Comparison of ENCODE assay signal across 41 cellular contexts in genomic region chr19:48386981-48387380, GRCh38. TPM values are rescaled to one million over a fixed set of nuclear protein-coding genes. Genes with fewer than 3 reads are reported as not detected.
"Had no signal": no experiment of that assay in that cellular context is flagged by ENCODE, and none has a peak within 500 bp of the region (broad histone marks: within the 10 kb centered on the region; RNA-seq: fewer than 3 reads in every experiment).

No MANE protein-coding gene starts in this region.

- H3K27me3 Mint-ChIP-seq: activated CD8-positive, alpha-beta T cell treated with anti-CD3 and anti-CD28 coated beads for 36 hours; activated naive CD8-positive, alpha-beta T cell treated with anti-CD3 and anti-CD28 coated beads for 36 hours had no signal

- H3K27me3 ChIP-seq: ascending aorta, body of pancreas, breast epithelium, MG63 had no signal

- DNase-seq: activated CD4-positive, alpha-beta T cell treated with anti-CD3 and anti-CD28 coated beads for 1 hour; activated CD4-positive, alpha-beta T cell treated with anti-CD3 and anti-CD28 coated beads for 48 hours; activated CD4-positive, alpha-beta T cell treated with anti-CD3 and anti-CD28 coated beads, Interleukin-2, amount 50 U/mL, for 4 hours; activated CD4-positive, CD25-positive, alpha-beta regulatory T cell; activated CD8-positive, alpha-beta T cell treated with anti-CD3 and anti-CD28 coated beads for 36 hours; activated gamma-delta T cell treated with Interleukin-2 at 50 U/mL for 16 hours; activated naive CD4-positive, alpha-beta T cell treated with anti-CD3 and anti-CD28 coated beads, Interleukin-2, amount 10 ng/mL, durations not matched to agents 7 days and 5 days; activated naive CD8-positive, alpha-beta T cell treated with anti-CD3 and anti-CD28 coated beads for 36 hours; activated T-cell treated with anti-CD3 and anti-CD28 coated beads, Interleukin-2, amount 50 U/mL, for 1 hour; amygdala; body of pancreas; Kasumi-1; KBM-7; MG63; MV-4-11; NCI-H1092; NCI-H146; NCI-H187; NCI-H2029 treated with DMSO at 0.1 percent for 48 hours; NCI-H2107; NCI-H2171; NCI-H510A; NCI-H526; NCI-H748 treated with DMSO at 0.1 percent for 48 hours; PC-9; SIG-M5; SW 1271; T1000; WERI-Rb-1 had no signal

- H3K4me2 ChIP-seq: PC-9 had no signal

- H3K4me1 ChIP-seq: breast epithelium had no signal

- FAIRE-seq: RCC 7860 had no signal

- ATAC-seq: activated CD8-positive, alpha-beta T cell treated with anti-CD3 and anti-CD28 coated beads for 36 hours; body of pancreas; Right ventricle myocardium inferior; SK-N-SH treated with all-trans-retinoic acid at 6 μM for 48 hours had no signal

- H2AFZ ChIP-seq: PC-9 had no signal

- H3K27ac Mint-ChIP-seq: activated CD8-positive, alpha-beta T cell treated with anti-CD3 and anti-CD28 coated beads for 36 hours; activated naive CD8-positive, alpha-beta T cell treated with anti-CD3 and anti-CD28 coated beads for 36 hours; activated T-helper 1 cell treated with anti-CD3 and anti-CD28 coated beads, Interleukin-12 subunit alpha, Interleukin-12 subunit beta, Interleukin-2, Interleukin-4 antibody, amounts not matched to agents 30 ng/mL and 10 ng/mL and 1 ng/mL, durations not matched to agents 14 hours and 24 hours and 36 hours had no signal

- H3K27ac ChIP-seq: ascending aorta, body of pancreas, breast epithelium, PC-9, RWPE1, WERI-Rb-1 had no signal

- H3K4me3 ChIP-seq: ascending aorta, body of pancreas, breast epithelium, MG63, PC-9 had no signal

- H3K9me3 Mint-ChIP-seq: activated CD8-positive, alpha-beta T cell treated with anti-CD3 and anti-CD28 coated beads for 36 hours; activated naive CD4-positive, alpha-beta T cell treated with anti-CD3 and anti-CD28 coated beads, Interleukin-2, amount 10 ng/mL, durations not matched to agents 7 days and 5 days; activated naive CD8-positive, alpha-beta T cell treated with anti-CD3 and anti-CD28 coated beads for 36 hours; activated T-helper 1 cell treated with anti-CD3 and anti-CD28 coated beads, Interleukin-12 subunit alpha, Interleukin-12 subunit beta, Interleukin-2, Interleukin-4 antibody, amounts not matched to agents 30 ng/mL and 10 ng/mL and 1 ng/mL, durations not matched to agents 14 hours and 24 hours and 36 hours had no signal

- H3K4me3 Mint-ChIP-seq: activated CD8-positive, alpha-beta T cell treated with anti-CD3 and anti-CD28 coated beads for 36 hours; activated naive CD4-positive, alpha-beta T cell treated with anti-CD3 and anti-CD28 coated beads, Interleukin-2, amount 10 ng/mL, durations not matched to agents 7 days and 5 days; activated naive CD8-positive, alpha-beta T cell treated with anti-CD3 and anti-CD28 coated beads for 36 hours; activated T-helper 1 cell treated with anti-CD3 and anti-CD28 coated beads, Interleukin-12 subunit alpha, Interleukin-12 subunit beta, Interleukin-2, Interleukin-4 antibody, amounts not matched to agents 30 ng/mL and 10 ng/mL and 1 ng/mL, durations not matched to agents 14 hours and 24 hours and 36 hours had no signal

- H3K9me3 ChIP-seq: ascending aorta, body of pancreas, breast epithelium, MG63 had no signal

RNA-seq across cellular contexts. Expression of gene GRIN2D, which starts 6.5 kb away (rescaled TPM):
- total RNA-seq: SK-MEL-5 had no signal

RNA-seq across cellular contexts. Expression of gene SYNGR4, which starts 22.8 kb away (rescaled TPM):
- total RNA-seq: activated CD8-positive, alpha-beta memory T cell treated with anti-CD3 and anti-CD28 coated beads for 36 hours; activated T-helper 1 cell treated with anti-CD3 and anti-CD28 coated beads, Interleukin-12 subunit alpha, Interleukin-12 subunit beta, Interleukin-2, Interleukin-4 antibody, amounts not matched to agents 30 ng/mL and 10 ng/mL and 1 ng/mL, durations not matched to agents 14 hours and 24 hours and 36 hours; ascending aorta; breast epithelium; cardiac septum; Right ventricle myocardium inferior; SK-MEL-5; T-helper 1 cell treated with Interleukin-12 subunit alpha and Interleukin-12 subunit beta and Interleukin-4 antibody, amounts not matched to agents 30 ng/mL and 1 ng/mL, for 36 hours; T-helper 2 cell treated with Interferon-gamma antibody and Interleukin-4, amounts not matched to agents 100 ng/mL and 5 ng/mL, for 36 hours had no signal
